Comparison of ENCODE assay signal across 1 cellular context in genomic region chr18:9092665-9093064, GRCh38.
TF ChIP-seq lines count a peak whose summit lies in the region.

No MANE protein-coding gene starts in this region.

TF ChIP-seq in liver, 16 proteins besides CTCF, POLR2A, EP300 and RAD21 (continued from another document):
- TF ChIP-seq GABPA (IDR thresholded peaks at IDR 0.05 in 1 of 2, conservative IDR thresholded peaks at IDR 0.05 in 1 of 2), result peak in 1 of 2 donors; percentile 41
- TF ChIP-seq YY1 (IDR thresholded peaks at IDR 0.05), result peak; percentile 69
- TF ChIP-seq FOXA1 (IDR thresholded peaks at IDR 0.05), result peak; percentile 85
- TF ChIP-seq RXRA (IDR thresholded peaks at IDR 0.05), result peak; percentile 90 to 93
- TF ChIP-seq MAX (IDR thresholded peaks at IDR 0.05), result peak; percentile 91
- TF ChIP-seq FOXA2 (IDR thresholded peaks at IDR 0.05), result peak; percentile 78
- TF ChIP-seq JUND (IDR thresholded peaks at IDR 0.05), result peak; percentile 80 to 81
- peak; percentile 64 for TF ChIP-seq HNF4G (IDR thresholded peaks at IDR 0.05)
- TF ChIP-seq EGR1 (IDR thresholded peaks at IDR 0.05; ENCODE audit: low read depth in 2 of 2), result peak in 1 of 2 donors; percentile 76
- TF ChIP-seq SP1 (IDR thresholded peaks at IDR 0.05), result peak; percentile 98
- TF ChIP-seq, protein P1, sequence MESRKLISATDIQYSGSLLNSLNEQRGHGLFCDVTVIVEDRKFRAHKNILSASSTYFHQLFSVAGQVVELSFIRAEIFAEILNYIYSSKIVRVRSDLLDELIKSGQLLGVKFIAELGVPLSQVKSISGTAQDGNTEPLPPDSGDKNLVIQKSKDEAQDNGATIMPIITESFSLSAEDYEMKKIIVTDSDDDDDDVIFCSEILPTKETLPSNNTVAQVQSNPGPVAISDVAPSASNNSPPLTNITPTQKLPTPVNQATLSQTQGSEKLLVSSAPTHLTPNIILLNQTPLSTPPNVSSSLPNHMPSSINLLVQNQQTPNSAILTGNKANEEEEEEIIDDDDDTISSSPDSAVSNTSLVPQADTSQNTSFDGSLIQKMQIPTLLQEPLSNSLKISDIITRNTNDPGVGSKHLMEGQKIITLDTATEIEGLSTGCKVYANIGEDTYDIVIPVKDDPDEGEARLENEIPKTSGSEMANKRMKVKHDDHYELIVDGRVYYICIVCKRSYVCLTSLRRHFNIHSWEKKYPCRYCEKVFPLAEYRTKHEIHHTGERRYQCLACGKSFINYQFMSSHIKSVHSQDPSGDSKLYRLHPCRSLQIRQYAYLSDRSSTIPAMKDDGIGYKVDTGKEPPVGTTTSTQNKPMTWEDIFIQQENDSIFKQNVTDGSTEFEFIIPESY (IDR thresholded peaks at IDR 0.05), result peak; percentile 25
TF ChIP-seq in liver: peak in this region for 14.
